In genomic region chr19:29809795-29810503, GRCh38 we compare ENCODE assay signal across 17 cellular contexts. TPM values are rescaled to one million over a fixed set of nuclear protein-coding genes. Genes with fewer than 3 reads are reported as not detected.
DNase-seq lines count a peak whose midpoint lies in the region; ATAC-seq, FAIRE-seq and TF ChIP-seq lines count a peak whose summit lies in the region.
"Had no signal": no experiment of that assay in that cellular context is flagged by ENCODE, and none has a peak within 500 bp of the region (broad histone marks: within the 10 kb centered on the region; RNA-seq: fewer than 3 reads in every experiment).

No MANE protein-coding gene starts in this region.

- no peaks in the 10 kb centered on the region for H3K36me3 ChIP-seq in Loucy (ENCODE audit: insufficient read depth, low read length)
- H3K36me3 ChIP-seq in GM12878 (ENCODE audit: control insufficient read depth in 2 of 2, insufficient read depth in 2 of 2, low read length in 1 of 2) = no peaks in the 10 kb centered on the region
- no peaks in the 10 kb centered on the region for H3K36me3 ChIP-seq in neutrophil
- H3K36me3 ChIP-seq: thoracic aorta had no signal

- H3K27ac ChIP-seq in GM12878 (ENCODE audit: control insufficient read depth, insufficient read depth) (peak overlapping the region; percentile 75; the same call in 1 of the 2 replicates), neutrophil (peak overlapping the region; percentile 15)
- H3K27ac ChIP-seq: thoracic aorta had no signal

- no TSS peak for BruUV-seq in GM12878 (replicated peaks; lab: Mats Ljungman, UMichigan)

- H4K20me1 ChIP-seq in Loucy (ENCODE audit: insufficient read depth, low read length, poor library complexity, severe bottlenecking) (no peaks in the 10 kb centered on the region), GM12878 (ENCODE audit: control insufficient read depth, insufficient read depth) (no peaks in the 10 kb centered on the region)

- POLR2A ChIA-PET in activated CD4-positive, alpha-beta T cell treated with anti-CD3 and anti-CD28 coated beads, Interleukin-2, amount 10 ng/mL, durations not matched to agents 7 days and 5 days (lab: Charles Lee) = no interaction called here
- POLR2A ChIA-PET in GM12878 (lab: Charles Lee) = interaction anchor here (1.5 kb wide), 1 partner anchor 95 kb away, joined by 3 read pairs; the partner anchor contains the start of gene C19orf12

- no peaks in the 10 kb centered on the region for H3K9me2 ChIP-seq in Loucy (replicated peaks; ENCODE audit: low read depth, low read length)

- no peak for TF ChIP-seq POLR2A in GM12878 (IDR thresholded peaks at IDR 0.05; ENCODE audit: low read depth, low read length)

- H3K4me3 ChIP-seq in Loucy (ENCODE audit: low read length, poor library complexity, severe bottlenecking) = peak overlapping the region; percentile 72
- peak overlapping the region; percentile 99; the same call in 1 of the 2 replicates for H3K4me3 ChIP-seq in GM12878
- no peak overlapping the region for H3K4me3 ChIP-seq in neutrophil (ENCODE audit: low read depth in 1 of 2, low read length in 1 of 2)

- 95% methylated on average over 3 of the region's 3 CpGs for WGBS in GM12878 (ENCODE audit: insufficient coverage, insufficient replicate concordance, low lambda C conversion rate, missing lambda C conversion rate)

- H3K4me1 Mint-ChIP-seq in activated CD4-positive, alpha-beta T cell treated with anti-CD3 and anti-CD28 coated beads, Interleukin-2, amount 10 ng/mL, durations not matched to agents 7 days and 5 days = peaks cover 34% of the 10 kb centered on the region

- H3K9ac ChIP-seq in Loucy (ENCODE audit: low read depth, low read length, poor library complexity, severe bottlenecking) (peak overlapping the region; percentile 88), GM12878 (ENCODE audit: control insufficient read depth, insufficient read depth, low read length) (peak overlapping the region; percentile 91)

- no peak for TF ChIP-seq RAD21 in GM12878 (IDR thresholded peaks at IDR 0.05; ENCODE audit: insufficient read depth, low read depth, low read length)

- in situ Hi-C loops in GM12878 (cut with MboI) = no loop called here

- H3K4me2 ChIP-seq in Loucy (ENCODE audit: low read depth, low read length, poor library complexity, severe bottlenecking) (peak overlapping the region; percentile 78), GM12878 (ENCODE audit: control insufficient read depth, insufficient read depth) (peak overlapping the region; percentile 78)

- no peak for DNase-seq in activated CD4-positive, alpha-beta T cell treated with anti-CD3 and anti-CD28 coated beads, Interleukin-2, amount 10 ng/mL, durations not matched to agents 7 days and 5 days
- no peak for DNase-seq in activated CD4-positive, alpha-beta T cell treated with anti-CD3 and anti-CD28 coated beads for 48 hours
- no peak for DNase-seq in GM12878 (ENCODE audit: low read depth, low spot score)
- DNase-seq in GOT3 (lab: John Stamatoyannopoulos, UW) = no peak
- DNase-seq: ACHN; effector CD4-positive, alpha-beta T cell; islet precursor cell; NCI-H1930; NK-92 treated with Interleukin-12 subunit alpha and Interleukin-12 subunit beta, amount 100 ng/mL, for 24 hours; SW 1271 had no signal

- intact Hi-C loops in GM12878 (cut with micrococcal nuclease; ENCODE audit: unreplicated experiment) = loop anchor here (2.0 to 5.0 kb wide), 2 partner anchors 27 to 48 kb away; no protein-coding TSS in a partner anchor

- no peak for ATAC-seq in GM12878
- no peak for ATAC-seq in GM18498 (IDR thresholded peaks at IDR 0.05; ENCODE audit: unreplicated experiment)
- ATAC-seq in HG03095 (IDR thresholded peaks at IDR 0.05; ENCODE audit: unreplicated experiment) = no peak

- RAD21 ChIA-PET in GM12878 (lab: Charles Lee; ENCODE audit: unreplicated experiment) = no interaction called here

- H3K36me3 Mint-ChIP-seq in activated CD4-positive, alpha-beta T cell treated with anti-CD3 and anti-CD28 coated beads, Interleukin-2, amount 10 ng/mL, durations not matched to agents 7 days and 5 days (ENCODE audit: low read depth) = peaks cover 19% of the 10 kb centered on the region

- H3K79me2 ChIP-seq in Loucy (ENCODE audit: insufficient read depth, low read length) (no peaks in the 10 kb centered on the region), GM12878 (ENCODE audit: control insufficient read depth, insufficient read depth, low read length) (peaks cover 7% of the 10 kb centered on the region)

- peak overlapping the region; percentile 76 for H3K4me3 Mint-ChIP-seq in activated CD4-positive, alpha-beta T cell treated with anti-CD3 and anti-CD28 coated beads, Interleukin-2, amount 10 ng/mL, durations not matched to agents 7 days and 5 days

- H3K4me1 ChIP-seq in Loucy (ENCODE audit: insufficient read depth, low read length, poor library complexity, severe bottlenecking) = peaks cover 22% of the 10 kb centered on the region
- H3K4me1 ChIP-seq in GM12878 (ENCODE audit: control insufficient read depth, insufficient read depth, low read length) = peaks cover 12% of the 10 kb centered on the region
- peaks cover 7 to 12% of the 10 kb centered on the region in 2 experiments for H3K4me1 ChIP-seq in neutrophil (ENCODE audit: control insufficient read depth in 1 of 2, insufficient read depth in 1 of 2, low read depth in 1 of 2, low read length in 1 of 2)

- no peak overlapping the region for H2AFZ ChIP-seq in Loucy (ENCODE audit: low read length)
- H2AFZ ChIP-seq in GM12878 (ENCODE audit: control insufficient read depth, low read depth, low read length) = no peak overlapping the region

- peak; percentile 61 for FAIRE-seq in GM12878 (lab: Jason Lieb, UNC)
- FAIRE-seq: frontal cortex had no signal

- SMC1A ChIA-PET in GM12878 (lab: Charles Lee; ENCODE audit: uncharacterized antibody, unreplicated experiment) = interaction anchor here (1.2 kb wide), 1 partner anchor 28 kb away, joined by 3 read pairs; no protein-coding TSS in a partner anchor

- H3K27me3 ChIP-seq in Loucy (ENCODE audit: insufficient read depth, low read length, poor library complexity, severe bottlenecking) (no peaks in the 10 kb centered on the region), GM12878 (replicated peaks in 1 of 2; ENCODE audit: control insufficient read depth in 2 of 2, insufficient read depth in 2 of 2, low read length in 1 of 2) (no peaks in the 10 kb centered on the region), neutrophil (peaks cover 12% of the 10 kb centered on the region)

- peak overlapping the region; percentile 26 for H3K27ac Mint-ChIP-seq in activated CD4-positive, alpha-beta T cell treated with anti-CD3 and anti-CD28 coated beads, Interleukin-2, amount 10 ng/mL, durations not matched to agents 7 days and 5 days
- H3K27ac Mint-ChIP-seq: HFFc6 had no signal

- H3K27me3 Mint-ChIP-seq in activated CD4-positive, alpha-beta T cell treated with anti-CD3 and anti-CD28 coated beads, Interleukin-2, amount 10 ng/mL, durations not matched to agents 7 days and 5 days = no peaks in the 10 kb centered on the region

- CTCF ChIA-PET in activated CD4-positive, alpha-beta T cell treated with anti-CD3 and anti-CD28 coated beads, Interleukin-2, amount 10 ng/mL, durations not matched to agents 7 days and 5 days (lab: Charles Lee) = interaction anchor here (0.9 to 1.2 kb wide), 3 partner anchors 17 to 50 kb away, joined by 3 to 5 read pairs (median 3); no protein-coding TSS in a partner anchor
- CTCF ChIA-PET in GM12878 (lab: Yijun Ruan, JAX) = no interaction called here

- TF ChIP-seq CTCF in Loucy (conservative IDR thresholded peaks at IDR 0.05; ENCODE audit: low read length) (no peak), GM12878 (IDR thresholded peaks at IDR 0.05 in 2 of 3, conservative IDR thresholded peaks at IDR 0.05 in 1 of 3; ENCODE audit: control insufficient read depth in 2 of 3, extremely low read depth in 1 of 3, insufficient read depth in 1 of 3, low read depth in 3 of 3, low read length in 3 of 3) (no peak), neutrophil (IDR thresholded peaks at IDR 0.05) (no peak)

- no peaks in the 10 kb centered on the region for H3K9me3 ChIP-seq in Loucy (ENCODE audit: insufficient read depth, low read depth, low read length)
- no peaks in the 10 kb centered on the region for H3K9me3 ChIP-seq in GM12878 (replicated peaks; ENCODE audit: control insufficient read depth, insufficient read depth, low read length)
- H3K9me3 ChIP-seq in neutrophil = no peaks in the 10 kb centered on the region
- H3K9me3 ChIP-seq: thoracic aorta had no signal

- H3F3A ChIP-seq in Loucy (ENCODE audit: low read depth) = no peaks in the 10 kb centered on the region; the same call in 1 of the 2 replicates

- no peak for TF ChIP-seq EP300 in GM12878 (IDR thresholded peaks at IDR 0.05; ENCODE audit: borderline replicate concordance in 1 of 2, control insufficient read depth in 1 of 2, low read depth in 2 of 2, low read length in 2 of 2)

- no peaks in the 10 kb centered on the region for H3K9me3 Mint-ChIP-seq in activated CD4-positive, alpha-beta T cell treated with anti-CD3 and anti-CD28 coated beads, Interleukin-2, amount 10 ng/mL, durations not matched to agents 7 days and 5 days
- H3K9me3 Mint-ChIP-seq: HFFc6 had no signal

RNA-seq across cellular contexts. Expression of gene CCNE1, which starts 1.8 kb away (rescaled TPM):
- 10 to 100 TPM; 44.9 to 45.3 TPM for total RNA-seq in activated CD4-positive, alpha-beta T cell treated with anti-CD3 and anti-CD28 coated beads, Interleukin-2, amount 10 ng/mL, durations not matched to agents 7 days and 5 days
- 4.8 and 8.6 TPM in 2 replicates for total RNA-seq in GM12878 (2013; cell fraction: nucleolus; rRNA removed)
- 42.2 and 43.7 TPM in 2 replicates for total RNA-seq in GM12878 (2014; rRNA removed)
- total RNA-seq in GM12878 (2014; rRNA removed; fragmentation: Illumina TruSeq; extraction: Trizol) = 31.8 and 33.4 TPM in 2 replicates
- total RNA-seq in GM12878 (2021) = 35.7 and 41.9 TPM in 2 replicates
- 9.7 TPM for polyA plus RNA-seq in GM12878 (2011; ENCODE audit: low read depth)
- 19.4 and 22.7 TPM in 2 replicates for polyA plus RNA-seq in GM12878 (2011; rRNA removed)
- 16.2 and 16.7 TPM in 2 replicates for polyA plus RNA-seq in GM12878 (2011; cell fraction: cytosol; rRNA removed)
- polyA plus RNA-seq in GM12878 (2011; cell fraction: nucleus; rRNA removed) = 29.6 and 35.5 TPM in 2 replicates
- 12.5 and 14.4 TPM in 2 replicates for polyA plus RNA-seq in GM12878 (2012)
- 43.1 TPM in 2 replicates for polyA plus RNA-seq in GM12878 (2014; fragmentation: Illumina TruSeq; extraction: Trizol)
- polyA plus RNA-seq in GM12878 (2014; fragmentation: Nextera tagmentation; extraction: Ambion mirVana) = 10 to 100 TPM in 1 of 2 experiments, 1 to 10 TPM in 1; 9.3 to 17.0 TPM
- 44.2 and 46.0 TPM in 2 replicates for polyA plus RNA-seq in GM12878 (2014; rRNA removed)
- polyA plus RNA-seq in GM12878 (2016; fragmentation: Nextera tagmentation; extraction: Ambion mirVana) = 10 to 100 TPM in 1 of 2 experiments, 1 to 10 TPM in 1; 6.3 to 39.7 TPM
- polyA minus RNA-seq in GM12878 (2011; rRNA and poly(A)+ RNA removed) = 9.9 and 15.7 TPM in 2 replicates
- 3.9 and 9.9 TPM in 2 replicates for polyA minus RNA-seq in GM12878 (2011; cell fraction: cytosol; rRNA and poly(A)+ RNA removed)
- polyA minus RNA-seq in GM12878 (2011; cell fraction: nucleus; rRNA and poly(A)+ RNA removed) = 9.6 and 22.5 TPM in 2 replicates

Comparison
In these comparisons a context has a peak if more than half of its experiments do, and no peak if none do; other contexts are left out.
1. H3K4me3 ChIP-seq: peak in Loucy (single experiment) and GM12878 (single experiment); none in neutrophil (0 of 2).